Comparison of ENCODE assay signal across 1 cellular context in the genomic region with DNA sequence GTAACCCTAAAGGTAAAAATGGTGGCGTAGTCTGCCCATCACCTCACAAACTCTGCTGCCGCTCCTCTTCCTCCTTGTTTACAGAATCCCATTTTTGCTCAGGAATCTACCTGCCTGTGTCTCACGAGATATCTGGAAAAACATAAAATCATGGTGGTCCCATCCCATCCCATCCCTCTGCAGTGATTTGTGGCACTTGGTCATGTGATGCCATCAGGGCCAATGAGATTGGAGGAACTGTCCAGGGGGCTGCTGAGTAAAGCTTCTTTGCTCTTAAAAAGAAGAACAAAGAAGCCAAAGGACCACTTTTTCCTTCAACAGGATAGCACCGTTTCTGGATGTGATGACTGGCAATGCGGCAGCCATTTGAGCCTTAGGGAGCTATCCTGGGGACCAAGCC.
TF ChIP-seq lines count a peak whose summit lies in the region.

No MANE protein-coding gene starts in this region.

TF ChIP-seq in H1, 55 proteins besides CTCF, POLR2A, EP300 and RAD21:
- TF ChIP-seq CBX8 (IDR thresholded peaks at IDR 0.05; ENCODE audit: borderline replicate concordance, low read depth, low read length) (no peak), NANOG (IDR thresholded peaks at IDR 0.05; ENCODE audit: insufficient read depth, low read depth, low read length, poor library complexity, severe bottlenecking) (no peak), RXRA (IDR thresholded peaks at IDR 0.05; ENCODE audit: insufficient read depth, low read depth, low read length) (no peak), POU5F1 (IDR thresholded peaks at IDR 0.05; ENCODE audit: low read depth, low read length) (no peak)
- TF ChIP-seq, protein P1, sequence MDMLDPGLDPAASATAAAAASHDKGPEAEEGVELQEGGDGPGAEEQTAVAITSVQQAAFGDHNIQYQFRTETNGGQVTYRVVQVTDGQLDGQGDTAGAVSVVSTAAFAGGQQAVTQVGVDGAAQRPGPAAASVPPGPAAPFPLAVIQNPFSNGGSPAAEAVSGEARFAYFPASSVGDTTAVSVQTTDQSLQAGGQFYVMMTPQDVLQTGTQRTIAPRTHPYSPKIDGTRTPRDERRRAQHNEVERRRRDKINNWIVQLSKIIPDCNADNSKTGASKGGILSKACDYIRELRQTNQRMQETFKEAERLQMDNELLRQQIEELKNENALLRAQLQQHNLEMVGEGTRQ (IDR thresholded peaks at IDR 0.05; ENCODE audit: low read length) = peak; percentile 31
